In the genomic region with DNA sequence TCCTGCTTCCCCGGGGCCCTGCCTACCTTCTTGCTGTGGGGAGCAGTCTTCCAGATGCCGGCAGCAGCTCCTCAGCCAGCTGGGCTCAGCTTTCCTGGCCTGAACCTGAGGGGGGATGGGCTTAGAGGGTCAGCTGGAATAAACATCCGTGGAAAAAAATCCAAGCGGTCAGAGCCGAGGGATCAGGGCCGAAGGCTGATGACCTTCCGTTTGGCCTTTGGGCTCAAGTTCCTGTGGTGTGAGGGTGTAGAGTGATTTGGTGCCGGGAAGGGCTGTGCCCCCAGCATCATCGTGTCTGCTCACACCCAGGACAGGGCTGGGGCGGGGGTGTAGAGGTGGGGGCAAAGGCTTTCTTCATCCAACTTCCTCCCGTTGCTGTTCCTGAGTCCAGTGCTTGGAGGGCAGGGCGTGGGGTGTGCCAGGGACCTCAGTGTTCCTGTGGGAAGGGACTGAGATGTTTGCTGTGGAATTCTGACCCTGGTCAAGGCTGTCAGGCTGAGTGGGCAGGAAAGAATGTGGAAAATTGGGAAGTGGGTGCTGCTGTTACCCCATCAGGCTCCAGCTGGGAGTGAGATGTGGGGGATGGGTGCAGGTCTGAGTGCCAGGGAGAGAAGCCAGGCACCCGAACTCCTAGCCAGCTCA, we compare ENCODE assay signal across 8 cellular contexts. TPM values are rescaled to one million over a fixed set of nuclear protein-coding genes. Genes with fewer than 3 reads are reported as not detected.
DNase-seq lines count a peak whose midpoint lies in the region; ATAC-seq and TF ChIP-seq lines count a peak whose summit lies in the region.
"Had no signal": no experiment of that assay in that cellular context is flagged by ENCODE, and none has a peak within 500 bp of the region (broad histone marks: within the 10 kb centered on the region; RNA-seq: fewer than 3 reads in every experiment).

No MANE protein-coding gene starts in this region.

- in situ Hi-C loops in IMR-90 (cut with MboI; ENCODE audit: low sequenced_read_pairs), result loop anchor here (5.0 kb wide), 1 partner anchor 55 kb away; no protein-coding TSS in a partner anchor

- H3K36me3 ChIP-seq in IMR-90 (ENCODE audit: control insufficient read depth, insufficient read depth, low read length) (peaks cover 16% of the 10 kb centered on the region), endodermal cell (ENCODE audit: control insufficient read depth, insufficient read depth, low read length) (peaks cover 16% of the 10 kb centered on the region), thyroid gland (peaks cover 5 to 8% of the 10 kb centered on the region in 2 donors)

- peak overlapping the region; percentile 77 for H3K14ac ChIP-seq in IMR-90 (replicated peaks; ENCODE audit: low read depth, low read length)

- H3K27ac Mint-ChIP-seq in endodermal cell (peak overlapping the region; percentile 67), memory B cell (peak overlapping the region; percentile 54)
- H3K27ac Mint-ChIP-seq: progenitor cell of endocrine pancreas had no signal

- DNase-seq in IMR-90 (peak; percentile 61), endodermal cell (peak; percentile 75), memory B cell (ENCODE audit: low spot score in 2 of 2) (no peak), thyroid gland (no peak), COR-L47 (lab: John Stamatoyannopoulos, UW) (no peak)

- WGBS in IMR-90 (ENCODE audit: extremely low coverage in 2 of 2, insufficient read length in 1 of 2), 2 experiments, result 2% methylated on average over 7 of the region's 13 CpGs; no CpG with 5 or more reads in 1 of the 2 experiments
- 71 to 79% methylated on average over 4 to 13 of the region's 13 CpGs for WGBS in endodermal cell (ENCODE audit: insufficient coverage in 1 of 2, insufficient read length in 1 of 2), 2 experiments
- WGBS in thyroid gland, 2 donors, result 61 to 77% methylated on average over 11 to 13 of the region's 13 CpGs

- H3K9me3 ChIP-seq in IMR-90 (ENCODE audit: control insufficient read depth, insufficient read depth, low read length), result no peaks in the 10 kb centered on the region
- H3K9me3 ChIP-seq in endodermal cell (ENCODE audit: control insufficient read depth, low read length), result no peaks in the 10 kb centered on the region
- H3K9me3 ChIP-seq in thyroid gland, result no peaks in the 10 kb centered on the region

- peak overlapping the region; percentile 26 for H3K9ac ChIP-seq in IMR-90 (ENCODE audit: low read depth, low read length)
- H3K9ac ChIP-seq in endodermal cell (ENCODE audit: extremely low read depth, low read length, poor library complexity, severe bottlenecking), result no peak overlapping the region

- no TSS peak for BruUV-seq in IMR-90 (replicated peaks; lab: Mats Ljungman, UMichigan)

- peak overlapping the region; percentile 13; the same call in 1 of the 2 replicates for H4K5ac ChIP-seq in IMR-90 (ENCODE audit: low read depth, low read length)

- H3K18ac ChIP-seq in IMR-90 (ENCODE audit: low read depth, low read length), result peak overlapping the region; percentile 40; the same call in 1 of the 2 replicates

- peak overlapping the region; percentile 47 for H3K4me2 ChIP-seq in IMR-90 (ENCODE audit: low read depth, low read length)

- H3K27ac ChIP-seq in IMR-90 (ENCODE audit: insufficient read depth, low read length), result peak overlapping the region; percentile 66
- H3K27ac ChIP-seq in endodermal cell (ENCODE audit: low read depth, low read length), result no peak overlapping the region
- H3K27ac ChIP-seq in thyroid gland, result peak overlapping the region in 2 of 3 donors; percentile 51 to 56

- H3K27me3 Mint-ChIP-seq in endodermal cell (ENCODE audit: insufficient read depth), result peaks cover 2% of the 10 kb centered on the region
- peaks cover 1% of the 10 kb centered on the region for H3K27me3 Mint-ChIP-seq in memory B cell

- H3K4me3 Mint-ChIP-seq in endodermal cell (no peak overlapping the region), memory B cell (peak overlapping the region; percentile 76)

- CTCF ChIA-PET in IMR-90 (lab: Yijun Ruan, JAX), result interaction anchor here (0.9 to 4.2 kb wide), 5 partner anchors 13 to 56 kb away, joined by 3 to 55 read pairs (median 4); partner anchors contain the start of gene NR4A1

- peak overlapping the region; percentile 64 for H2BK5ac ChIP-seq in IMR-90 (ENCODE audit: low read depth, low read length, poor library complexity, severe bottlenecking)

- peak overlapping the region; percentile 87 for H3K4ac ChIP-seq in IMR-90 (ENCODE audit: low read depth, low read length)

- peak overlapping the region; percentile 83 for H2BK120ac ChIP-seq in IMR-90 (ENCODE audit: low read depth, low read length)

- H2BK15ac ChIP-seq in IMR-90 (ENCODE audit: low read depth, low read length), result peak overlapping the region; percentile 37; the same call in 2 of the 3 replicates

- peaks cover 35% of the 10 kb centered on the region for H4K20me1 ChIP-seq in IMR-90 (ENCODE audit: insufficient read depth, low read length)

- ATAC-seq in IMR-90 (ENCODE audit: low read depth) (peak; percentile 54), memory B cell (ENCODE audit: low read depth) (no peak), GM18909 (IDR thresholded peaks at IDR 0.05; ENCODE audit: poor library complexity, unreplicated experiment) (no peak), HG03457 (IDR thresholded peaks at IDR 0.05; ENCODE audit: unreplicated experiment) (no peak)

- no peaks in the 10 kb centered on the region for H3K9me1 ChIP-seq in IMR-90 (ENCODE audit: insufficient read depth, low read length)

- no peaks in the 10 kb centered on the region for H3K27me3 ChIP-seq in IMR-90 (ENCODE audit: control insufficient read depth, insufficient read depth, low read length)
- no peaks in the 10 kb centered on the region for H3K27me3 ChIP-seq in endodermal cell (ENCODE audit: control insufficient read depth, insufficient read depth, low read length, poor library complexity, severe bottlenecking)
- no peaks in the 10 kb centered on the region for H3K27me3 ChIP-seq in thyroid gland

- H3K9me3 Mint-ChIP-seq in endodermal cell (no peaks in the 10 kb centered on the region), memory B cell (no peaks in the 10 kb centered on the region)

- intact Hi-C loops in IMR-90 (cut with micrococcal nuclease) (loop anchor here (2.0 kb wide), 1 partner anchor 49 kb away; no protein-coding TSS in a partner anchor), thyroid gland (cut with DNase I) (loop anchor here (2.0 kb wide), 1 partner anchor 57 kb away; no protein-coding TSS in a partner anchor)

- peak overlapping the region; percentile 22 to 78; a peak in 3 of 4 replicates for H4K8ac ChIP-seq in IMR-90 (ENCODE audit: low read depth in 2 of 2, low read length in 2 of 2)

- H2AK5ac ChIP-seq in IMR-90 (ENCODE audit: low read depth, low read length), result peak overlapping the region; percentile 83

- TF ChIP-seq POLR2A in IMR-90 (IDR thresholded peaks at IDR 0.05; ENCODE audit: low read depth, low read length), result no peak
- TF ChIP-seq POLR2A in thyroid gland (IDR thresholded peaks at IDR 0.05), result no peak

- H3K56ac ChIP-seq in IMR-90 (ENCODE audit: extremely low read depth, insufficient read depth, low read length), result no peak overlapping the region

- TF ChIP-seq CTCF in IMR-90 (conservative IDR thresholded peaks at IDR 0.05; ENCODE audit: low read depth, low read length) (no peak), endodermal cell (conservative IDR thresholded peaks at IDR 0.05) (no peak), thyroid gland (IDR thresholded peaks at IDR 0.05) (no peak)

- H3K36me3 Mint-ChIP-seq in endodermal cell (ENCODE audit: low read depth), result peaks cover 11% of the 10 kb centered on the region
- H3K36me3 Mint-ChIP-seq in memory B cell, result peaks cover 5% of the 10 kb centered on the region

- peak overlapping the region; percentile 53 for H2BK20ac ChIP-seq in IMR-90 (ENCODE audit: low read depth, low read length)

- POLR2A ChIA-PET in IMR-90 (lab: Charles Lee; ENCODE audit: unreplicated experiment), result interaction anchor here (0.6 to 2.0 kb wide), 3 partner anchors 14 to 196 kb away, joined by 3 to 6 read pairs (median 4); no protein-coding TSS in a partner anchor

- peak overlapping the region; percentile 81 for H4K91ac ChIP-seq in IMR-90 (ENCODE audit: insufficient read depth, low read depth, low read length)

- H3K4me3 ChIP-seq in IMR-90 (ENCODE audit: insufficient read depth, low read depth, low read length), result no peak overlapping the region
- no peak overlapping the region for H3K4me3 ChIP-seq in endodermal cell (ENCODE audit: low read length)
- no peak overlapping the region for H3K4me3 ChIP-seq in thyroid gland (replicated peaks in 1 of 3)

- dilution Hi-C loops in IMR-90 (cut with HindIII; ENCODE audit: low sequenced_read_pairs, unreplicated experiment), result no loop called here

- peaks cover 11 to 39% of the 10 kb centered on the region in 2 experiments for H3K79me1 ChIP-seq in IMR-90 (ENCODE audit: low read depth in 1 of 2, low read length in 2 of 2)

- TF ChIP-seq RAD21 in IMR-90 (IDR thresholded peaks at IDR 0.05; ENCODE audit: low read length), result no peak

- peaks cover 13% of the 10 kb centered on the region for H3K4me1 Mint-ChIP-seq in endodermal cell
- H3K4me1 Mint-ChIP-seq in memory B cell, result peaks cover 16% of the 10 kb centered on the region

- H3K23ac ChIP-seq in IMR-90 (ENCODE audit: low read depth, low read length), result peak overlapping the region; percentile 60; the same call in 1 of the 2 replicates

- H3K4me1 ChIP-seq in IMR-90 (ENCODE audit: control insufficient read depth, insufficient read depth, low read length), result peaks cover 30% of the 10 kb centered on the region
- no peaks in the 10 kb centered on the region for H3K4me1 ChIP-seq in endodermal cell (ENCODE audit: control insufficient read depth, insufficient read depth, low read length)
- peaks cover 8 to 24% of the 10 kb centered on the region in 2 donors for H3K4me1 ChIP-seq in thyroid gland

- peak overlapping the region; percentile 80 for H2AK9ac ChIP-seq in IMR-90 (replicated peaks; ENCODE audit: low read depth, low read length, poor library complexity)

- peak overlapping the region; percentile 87 for H2AFZ ChIP-seq in IMR-90 (replicated peaks; ENCODE audit: low read length, poor library complexity)

RNA-seq across cellular contexts. Expression of gene SMIM41, which starts 2.6 kb away (rescaled TPM):
- total RNA-seq in IMR-90 (2012; rRNA removed) (not detected in 2 replicates), endodermal cell (not detected), thyroid gland (under 1 TPM in 1 of 4 donors, not detected in 3; 0.67 TPM)
- not detected in 2 replicates for polyA plus RNA-seq in IMR-90 (2012; rRNA removed)
- 0.04 and 0.17 TPM in 2 replicates for polyA plus RNA-seq in IMR-90 (2012; cell fraction: cytosol; rRNA removed)
- 0.14 and 0.45 TPM in 2 replicates for polyA plus RNA-seq in IMR-90 (2012; cell fraction: nucleus; rRNA removed; ENCODE audit: low replicate concordance)
- not detected for polyA plus RNA-seq in endodermal cell (2013, experiment 1 of 2)
- polyA plus RNA-seq in endodermal cell (2013, experiment 2 of 2), result not detected
- total RNA-seq: progenitor cell of endocrine pancreas had no signal

RNA-seq across cellular contexts. Expression of gene ATG101, which starts 12.4 kb away (rescaled TPM):
- 158 and 167 TPM in 2 replicates for total RNA-seq in IMR-90 (2012; rRNA removed)
- 93.9 and 113 TPM in 2 replicates for polyA plus RNA-seq in IMR-90 (2012; rRNA removed)
- polyA plus RNA-seq in IMR-90 (2012; cell fraction: cytosol; rRNA removed), result 181 and 193 TPM in 2 replicates
- 267 and 321 TPM in 2 replicates for polyA plus RNA-seq in IMR-90 (2012; cell fraction: nucleus; rRNA removed; ENCODE audit: low replicate concordance)
- 10 to 100 TPM; 32.1 TPM for total RNA-seq in endodermal cell
- 22.8 TPM for polyA plus RNA-seq in endodermal cell (2013, experiment 1 of 2)
- 18.9 TPM for polyA plus RNA-seq in endodermal cell (2013, experiment 2 of 2)
- 10 to 100 TPM; 40.7 to 61.1 (median 48.0) TPM for total RNA-seq in thyroid gland

RNA-seq across cellular contexts. Expression of gene NR4A1, which starts 30.9 kb away (rescaled TPM):
- 6.6 and 23.1 TPM in 2 replicates for total RNA-seq in IMR-90 (2012; rRNA removed)
- polyA plus RNA-seq in IMR-90 (2012; rRNA removed), result 34.1 and 120 TPM in 2 replicates
- 127 and 458 TPM in 2 replicates for polyA plus RNA-seq in IMR-90 (2012; cell fraction: cytosol; rRNA removed)
- 1,801 and 2,637 TPM in 2 replicates for polyA plus RNA-seq in IMR-90 (2012; cell fraction: nucleus; rRNA removed; ENCODE audit: low replicate concordance)
- total RNA-seq in endodermal cell, result 10 to 100 TPM; 17.7 to 18.4 TPM
- 21.3 TPM for polyA plus RNA-seq in endodermal cell (2013, experiment 1 of 2)
- polyA plus RNA-seq in endodermal cell (2013, experiment 2 of 2), result 17.6 TPM
- 100 to 1,000 TPM in 1 of 4 donors, 10 to 100 TPM in 3; 46.3 to 156 (median 83.5) TPM for total RNA-seq in thyroid gland

Comparison
In these comparisons a context has a peak if more than half of its experiments do, and no peak if none do; other contexts are left out.
1. DNase-seq: peak in IMR-90 (single experiment) and endodermal cell (single experiment); none in memory B cell (0 of 2), thyroid gland (0 of 2) and COR-L47 (single experiment).